ENCODE assay signal across 8 cellular contexts in the genomic region with DNA sequence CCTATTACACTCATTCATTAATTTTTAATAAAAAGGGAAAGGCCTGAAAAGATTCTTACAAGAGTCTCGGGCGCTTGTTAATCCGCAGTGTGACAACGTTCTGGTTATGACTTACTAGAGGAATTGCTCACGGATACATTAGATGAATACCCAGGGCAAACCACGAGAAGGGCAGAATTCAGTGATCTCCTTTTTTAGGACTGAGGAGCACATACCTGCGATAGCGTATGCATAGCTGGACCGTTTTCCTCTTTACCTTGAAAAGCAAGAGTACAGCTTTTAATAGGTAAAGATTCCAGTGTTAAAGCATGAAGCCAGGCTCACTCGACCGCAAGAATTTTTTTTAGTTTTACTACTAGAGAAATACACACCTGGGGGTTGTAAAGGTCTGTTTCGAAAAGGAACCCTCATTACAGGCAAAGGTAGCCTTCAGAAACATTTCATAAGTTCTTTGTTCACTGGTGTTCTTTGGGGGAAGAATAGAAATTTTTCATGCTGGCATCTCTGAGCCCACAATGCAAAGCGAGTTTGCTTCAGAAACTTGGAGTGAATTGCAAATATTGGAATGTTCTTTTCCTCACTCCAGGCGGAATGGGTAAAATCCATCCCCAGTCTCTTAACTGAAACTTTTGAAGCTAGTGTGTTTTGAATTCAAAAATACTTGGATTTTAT. TPM values are rescaled to one million over a fixed set of nuclear protein-coding genes. Genes with fewer than 3 reads are reported as not detected.
DNase-seq lines count a peak whose midpoint lies in the region; ATAC-seq and TF ChIP-seq lines count a peak whose summit lies in the region.

No MANE protein-coding gene starts in this region.

- no peak for TF ChIP-seq RAD21 in SK-N-SH (IDR thresholded peaks at IDR 0.05; ENCODE audit: low read length)

- H3K79me2 ChIP-seq in SK-N-SH (ENCODE audit: insufficient read depth), result peaks cover 54% of the 10 kb centered on the region

- intact Hi-C loops in esophagus squamous epithelium (cut with DNase I), result no loop called here

- no peak for TF ChIP-seq CTCF in SK-N-SH (IDR thresholded peaks at IDR 0.05)
- TF ChIP-seq CTCF in esophagus squamous epithelium (IDR thresholded peaks at IDR 0.05), result no peak

- peak overlapping the region; percentile 89 for H3K4me2 ChIP-seq in SK-N-SH

- under 1% methylated on average over 14 of the region's 14 CpGs for WGBS in SK-N-SH (ENCODE audit: low lambda C conversion rate)
- 4 to 6% methylated on average over 14 of the region's 14 CpGs for WGBS in esophagus squamous epithelium, 2 donors

- H3F3A ChIP-seq in SK-N-SH (replicated peaks; ENCODE audit: insufficient read depth), result peaks cover 24% of the 10 kb centered on the region

- peak; percentile 2 for ATAC-seq in HG02571 (IDR thresholded peaks at IDR 0.05; ENCODE audit: unreplicated experiment)

- no peak for TF ChIP-seq EP300 in SK-N-SH (IDR thresholded peaks at IDR 0.05; ENCODE audit: borderline replicate concordance in 1 of 2, low read depth in 1 of 2, low read length in 1 of 2)

- POLR2A ChIA-PET in SK-N-SH (lab: Yijun Ruan, JAX), result interaction anchor here (0.9 to 1.9 kb wide), 6 partner anchors 10 to 234 kb away, joined by 3 to 32 read pairs (median 3); partner anchors contain the start of genes SOCS4 and WDHD1

- H3K9me2 ChIP-seq in SK-N-SH, result no peaks in the 10 kb centered on the region

- H3K4me3 ChIP-seq in SK-N-SH (ENCODE audit: low read depth in 2 of 2, low read length in 1 of 2) (peak overlapping the region; percentile 93 to 98), esophagus squamous epithelium (peak overlapping the region; percentile 81 to 99 (median 94))

- H3K4me1 ChIP-seq in SK-N-SH (ENCODE audit: control insufficient read depth in 1 of 2, insufficient read depth in 2 of 2, low read depth in 1 of 2, low read length in 1 of 2) (peaks cover 7 to 19% of the 10 kb centered on the region in 2 experiments; a peak in 3 of 4 replicates), esophagus squamous epithelium (peaks cover 17 to 49% (median 22%) of the 10 kb centered on the region in 3 donors)

- H3K36me3 ChIP-seq in SK-N-SH (replicated peaks in 1 of 2; ENCODE audit: control insufficient read depth in 1 of 2, insufficient read depth in 2 of 2, low read length in 1 of 2), result peaks cover 18 to 41% of the 10 kb centered on the region in 2 experiments
- peaks cover 0 to 24% (median 0%) of the 10 kb centered on the region in 3 donors for H3K36me3 ChIP-seq in esophagus squamous epithelium

- H3K27me3 ChIP-seq in SK-N-SH (ENCODE audit: insufficient read depth) (no peaks in the 10 kb centered on the region), esophagus squamous epithelium (no peaks in the 10 kb centered on the region)

- peaks cover 40% of the 10 kb centered on the region for H4K20me1 ChIP-seq in SK-N-SH (ENCODE audit: insufficient read depth)

- DNase-seq in NCI-H146 treated with DMSO at 0.1 percent for 48 hours (lab: John Stamatoyannopoulos, UW; ENCODE audit: unreplicated experiment) (peak; percentile 63), NCI-H146 (lab: John Stamatoyannopoulos, UW) (no peak), SK-N-SH (no peak), esophagus squamous epithelium (lab: John Stamatoyannopoulos, UW) (no peak), pons (ENCODE audit: low spot score) (peak; percentile 49), H4 (ENCODE audit: low spot score) (no peak), CD1c-positive myeloid dendritic cell (ENCODE audit: extremely low spot score) (no peak)

- CTCF ChIA-PET in SK-N-SH (lab: Yijun Ruan, JAX), result interaction anchor here (0.7 to 3.4 kb wide), 20 partner anchors 9 to 488 kb away, joined by 3 to 40 read pairs (median 6); partner anchors contain the start of genes DLGAP5, SOCS4 and WDHD1

- no peak overlapping the region for H2AFZ ChIP-seq in SK-N-SH (ENCODE audit: low read depth)

- H3K9ac ChIP-seq in SK-N-SH, result peak overlapping the region; percentile 100

- peak overlapping the region; percentile 98 to 100 for H3K27ac ChIP-seq in SK-N-SH (ENCODE audit: low read depth in 2 of 2, low read length in 1 of 2)
- H3K27ac ChIP-seq in esophagus squamous epithelium, result peak overlapping the region; percentile 98 to 100 (median 100)

- no peak for TF ChIP-seq POLR2A in esophagus squamous epithelium (IDR thresholded peaks at IDR 0.05)

- no peaks in the 10 kb centered on the region for H3K9me3 ChIP-seq in SK-N-SH
- no peaks in the 10 kb centered on the region for H3K9me3 ChIP-seq in esophagus squamous epithelium

TF ChIP-seq in SK-N-SH, 30 proteins besides CTCF, POLR2A, EP300 and RAD21:
- TF ChIP-seq FOXJ3 (CRISPR knock-in tag; IDR thresholded peaks at IDR 0.05), result no peak
- 0 out of 2 replicates have a peak, but pooled peaks have one; percentile 11 for TF ChIP-seq TEAD4 (IDR thresholded peaks at IDR 0.05; ENCODE audit: borderline replicate concordance, insufficient read depth)
- no peak for TF ChIP-seq MXI1 (IDR thresholded peaks at IDR 0.05; ENCODE audit: low read depth, low read length)
- TF ChIP-seq SIN3A (IDR thresholded peaks at IDR 0.05; ENCODE audit: borderline replicate concordance, low read depth, low read length), result no peak
- TF ChIP-seq GATA2 (CRISPR knock-in tag; IDR thresholded peaks at IDR 0.05), result no peak
- TF ChIP-seq YY1 (IDR thresholded peaks at IDR 0.05; ENCODE audit: low read depth), result no peak; the same call in 1 of the 2 replicates
- no peak for TF ChIP-seq FOSL2 (IDR thresholded peaks at IDR 0.05; ENCODE audit: borderline replicate concordance, low read depth)
- TF ChIP-seq FOXM1 (IDR thresholded peaks at IDR 0.05; ENCODE audit: low read depth), result no peak

RNA-seq across cellular contexts. Expression of gene MAPK1IP1L, which starts 0.9 kb away (rescaled TPM):
- 105 and 129 TPM in 2 replicates for polyA plus RNA-seq in SK-N-SH (2012; rRNA removed)
- polyA plus RNA-seq in SK-N-SH (2012; cell fraction: cytosol; rRNA removed), result 58.3 and 77.1 TPM in 2 replicates
- polyA plus RNA-seq in SK-N-SH (2012; cell fraction: nucleus; rRNA removed), result 74.0 and 90.8 TPM in 2 replicates
- 10 to 100 TPM; 35.3 to 85.3 (median 50.4) TPM for total RNA-seq in esophagus squamous epithelium
- total RNA-seq in H4 (2014; rRNA removed; shearing (Covaris generic)), result 81.3 and 137 TPM in 2 replicates

RNA-seq across cellular contexts. Expression of gene SOCS4, which starts 25.4 kb away (rescaled TPM):
- 2.2 and 3.2 TPM in 2 replicates for polyA plus RNA-seq in SK-N-SH (2012; rRNA removed)
- polyA plus RNA-seq in SK-N-SH (2012; cell fraction: cytosol; rRNA removed), result 3.5 and 3.9 TPM in 2 replicates
- 2.2 and 5.0 TPM in 2 replicates for polyA plus RNA-seq in SK-N-SH (2012; cell fraction: nucleus; rRNA removed)
- 10 to 100 TPM in 2 of 4 donors, 1 to 10 TPM in 2; 5.9 to 20.1 (median 12.1) TPM for total RNA-seq in esophagus squamous epithelium
- total RNA-seq in H4 (2014; rRNA removed; shearing (Covaris generic)), result 9.3 and 11.6 TPM in 2 replicates

RNA-seq across cellular contexts. Expression of gene WDHD1, which starts 25.5 kb away (rescaled TPM):
- 2.9 and 3.6 TPM in 2 replicates for polyA plus RNA-seq in SK-N-SH (2012; rRNA removed)
- 4.5 and 4.9 TPM in 2 replicates for polyA plus RNA-seq in SK-N-SH (2012; cell fraction: cytosol; rRNA removed)
- 1.4 and 3.0 TPM in 2 replicates for polyA plus RNA-seq in SK-N-SH (2012; cell fraction: nucleus; rRNA removed)
- total RNA-seq in esophagus squamous epithelium, result 1 to 10 TPM in 3 of 4 donors, under 1 TPM in 1; 0.80 to 7.0 (median 5.0) TPM
- total RNA-seq in H4 (2014; rRNA removed; shearing (Covaris generic)), result 18.6 and 19.5 TPM in 2 replicates

Comparison
In these comparisons a context has a peak if more than half of its experiments do, and no peak if none do; other contexts are left out.
1. DNase-seq: peak in NCI-H146 treated with DMSO at 0.1 percent for 48 hours (single experiment) and pons (single experiment); none in NCI-H146 (single experiment), SK-N-SH (single experiment), esophagus squamous epithelium (single experiment), H4 (single experiment) and CD1c-positive myeloid dendritic cell (single experiment).